ENCODE assay signal across 7 cellular contexts in genomic region chr14:28565345-28565744, GRCh38.
"Had no signal": no experiment of that assay in that cellular context is flagged by ENCODE, and none has a peak within 500 bp of the region (broad histone marks: within the 10 kb centered on the region; RNA-seq: fewer than 3 reads in every experiment).

No MANE protein-coding gene starts in this region.

- H3K4me1 ChIP-seq: HAP-1 had no signal

- DNase-seq: GM23248, GOT3, H7, IMR-90 had no signal

- H3K9me3 ChIP-seq: HAP-1 had no signal

- H3K4me3 ChIP-seq: GM23248, HAP-1, K562 had no signal

- ATAC-seq: HCT116, K562 had no signal

- H2AFZ ChIP-seq: GM23248 had no signal

- H3K27ac ChIP-seq: GM23248 had no signal

- H3K9ac ChIP-seq: GM23248 had no signal

- H3K36me3 ChIP-seq: HAP-1 had no signal
